Comparison of ENCODE assay signal across 14 cellular contexts in the genomic region with DNA sequence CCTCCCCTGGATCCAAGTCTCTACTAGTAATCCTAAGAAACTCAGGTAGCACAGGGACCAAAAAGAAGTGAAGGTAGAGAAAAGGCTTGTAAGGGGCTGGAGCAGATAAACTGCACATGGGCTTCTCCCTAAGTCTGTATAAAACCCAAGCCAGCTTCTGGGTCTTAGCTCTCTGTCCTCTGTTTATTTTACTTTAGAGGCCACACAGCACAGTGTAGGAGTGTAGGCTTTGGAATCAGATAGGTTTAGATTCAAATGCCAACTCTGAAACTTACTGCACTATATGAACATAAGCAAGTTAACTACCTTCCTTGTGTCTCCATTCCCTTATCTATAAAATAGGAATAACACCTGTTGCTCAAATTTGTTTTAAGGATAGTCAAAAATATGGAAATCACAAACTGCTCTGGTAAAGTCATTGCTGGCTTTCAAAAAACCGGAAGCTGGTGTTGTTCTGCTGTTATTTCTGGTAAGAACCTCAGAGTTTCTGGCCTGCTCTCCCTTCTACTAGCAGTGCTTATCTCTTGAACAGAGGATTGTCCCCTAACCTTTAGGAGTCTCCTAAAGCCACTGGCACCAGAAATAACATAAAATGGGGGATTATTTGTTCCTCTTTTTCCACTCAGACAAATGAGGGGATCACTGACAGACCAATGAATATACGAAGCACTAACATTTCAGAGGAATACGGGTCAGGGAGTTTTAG. TPM values are rescaled to one million over a fixed set of nuclear protein-coding genes. Genes with fewer than 3 reads are reported as not detected.
DNase-seq lines count a peak whose midpoint lies in the region; ATAC-seq and TF ChIP-seq lines count a peak whose summit lies in the region.
"Had no signal": no experiment of that assay in that cellular context is flagged by ENCODE, and none has a peak within 500 bp of the region (broad histone marks: within the 10 kb centered on the region; RNA-seq: fewer than 3 reads in every experiment).

No MANE protein-coding gene starts in this region.

- H3K4me2 ChIP-seq in smooth muscle cell, result peak overlapping the region; percentile 60
- H3K4me2 ChIP-seq: SK-N-SH had no signal

- H3K27me3 Mint-ChIP-seq in activated T-helper 2 cell treated with anti-CD3 and anti-CD28 coated beads, Interferon-gamma antibody, Interleukin-2, Interleukin-4, amounts not matched to agents 10 μg/mL and 5 μg/mL and 100 μg/mL, durations not matched to agents 14 hours and 24 hours and 36 hours (ENCODE audit: low read depth), result no peaks in the 10 kb centered on the region
- H3K27me3 Mint-ChIP-seq: CD8-positive, alpha-beta memory T cell had no signal

- no peaks in the 10 kb centered on the region for H3K9me3 Mint-ChIP-seq in activated T-helper 2 cell treated with anti-CD3 and anti-CD28 coated beads, Interferon-gamma antibody, Interleukin-2, Interleukin-4, amounts not matched to agents 10 μg/mL and 5 μg/mL and 100 μg/mL, durations not matched to agents 14 hours and 24 hours and 36 hours
- H3K9me3 Mint-ChIP-seq: CD8-positive, alpha-beta memory T cell had no signal

- peak overlapping the region; percentile 65 for H3K27ac ChIP-seq in smooth muscle cell (ENCODE audit: low read depth)

- H3K27ac Mint-ChIP-seq in activated T-helper 2 cell treated with anti-CD3 and anti-CD28 coated beads, Interferon-gamma antibody, Interleukin-2, Interleukin-4, amounts not matched to agents 10 μg/mL and 5 μg/mL and 100 μg/mL, durations not matched to agents 14 hours and 24 hours and 36 hours, result peak overlapping the region; percentile 69

- peaks cover 44% of the 10 kb centered on the region for H3K36me3 Mint-ChIP-seq in activated T-helper 2 cell treated with anti-CD3 and anti-CD28 coated beads, Interferon-gamma antibody, Interleukin-2, Interleukin-4, amounts not matched to agents 10 μg/mL and 5 μg/mL and 100 μg/mL, durations not matched to agents 14 hours and 24 hours and 36 hours (ENCODE audit: low read depth)

- H3K36me3 ChIP-seq in smooth muscle cell (ENCODE audit: low read depth), result peaks cover 37% of the 10 kb centered on the region

- H3K4me3 ChIP-seq in smooth muscle cell, result no peak overlapping the region

- H3K9me3 ChIP-seq in smooth muscle cell (replicated peaks; ENCODE audit: low read depth), result no peaks in the 10 kb centered on the region
- H3K9me3 ChIP-seq: BE2C, SK-N-SH had no signal

- no peak for TF ChIP-seq CTCF in smooth muscle cell (IDR thresholded peaks at IDR 0.05; ENCODE audit: borderline replicate concordance, insufficient read depth, poor library complexity, severe bottlenecking)

- no peaks in the 10 kb centered on the region for H3K4me1 ChIP-seq in smooth muscle cell (ENCODE audit: low read depth)
- H3K4me1 ChIP-seq: BE2C had no signal

- no peak for ATAC-seq in HG03342 (IDR thresholded peaks at IDR 0.05; ENCODE audit: unreplicated experiment)

- no peaks in the 10 kb centered on the region for H3K79me2 ChIP-seq in smooth muscle cell (ENCODE audit: low read depth)

- H2AFZ ChIP-seq in smooth muscle cell (ENCODE audit: low read depth), result no peak overlapping the region

- no peaks in the 10 kb centered on the region for H3F3A ChIP-seq in smooth muscle cell (ENCODE audit: low read depth)

- intact Hi-C loops in activated T-helper 2 cell treated with anti-CD3 and anti-CD28 coated beads, Interferon-gamma antibody, Interleukin-2, Interleukin-4, amounts not matched to agents 10 μg/mL and 5 μg/mL and 100 μg/mL, durations not matched to agents 14 hours and 24 hours and 36 hours (cut with micrococcal nuclease), result no loop called here

- no peak overlapping the region for H3K9ac ChIP-seq in smooth muscle cell (ENCODE audit: low read depth)
- H3K9ac ChIP-seq: SK-N-SH had no signal

- peak; percentile 41 for DNase-seq in KBM-7
- peak; percentile 68 for DNase-seq in OCI-M1 (lab: John Stamatoyannopoulos, UW)
- no peak for DNase-seq in activated T-helper 2 cell treated with anti-CD3 and anti-CD28 coated beads, Interferon-gamma antibody, Interleukin-2, Interleukin-4, amounts not matched to agents 10 μg/mL and 5 μg/mL and 100 μg/mL, durations not matched to agents 14 hours and 24 hours and 36 hours (ENCODE audit: low spot score)
- no peak for DNase-seq in smooth muscle cell (lab: John Stamatoyannopoulos, UW; ENCODE audit: unreplicated experiment)
- no peak for DNase-seq in NCI-H524 (lab: John Stamatoyannopoulos, UW)
- no peak for DNase-seq in SIG-M5 (lab: John Stamatoyannopoulos, UW)
- DNase-seq: BE2C; CD8-positive, alpha-beta memory T cell; NCI-H1092; NCI-H2107; NCI-H345; NCI-H748 treated with DMSO at 0.1 percent for 48 hours; SK-N-SH had no signal

- H3K4me3 Mint-ChIP-seq in activated T-helper 2 cell treated with anti-CD3 and anti-CD28 coated beads, Interferon-gamma antibody, Interleukin-2, Interleukin-4, amounts not matched to agents 10 μg/mL and 5 μg/mL and 100 μg/mL, durations not matched to agents 14 hours and 24 hours and 36 hours (ENCODE audit: low read depth), result no peak overlapping the region
- H3K4me3 Mint-ChIP-seq: CD8-positive, alpha-beta memory T cell had no signal

- in situ Hi-C loops in KBM-7 (cut with MboI; ENCODE audit: low pct_unique_long_range_greater_than_20kb, low sequenced_read_pairs), result no loop called here

- peaks cover 3% of the 10 kb centered on the region for H4K20me1 ChIP-seq in smooth muscle cell (ENCODE audit: low read depth)

- peaks cover 9% of the 10 kb centered on the region for H3K4me1 Mint-ChIP-seq in activated T-helper 2 cell treated with anti-CD3 and anti-CD28 coated beads, Interferon-gamma antibody, Interleukin-2, Interleukin-4, amounts not matched to agents 10 μg/mL and 5 μg/mL and 100 μg/mL, durations not matched to agents 14 hours and 24 hours and 36 hours (ENCODE audit: low read depth)

- no peaks in the 10 kb centered on the region for H3K27me3 ChIP-seq in smooth muscle cell (ENCODE audit: low read depth)
- H3K27me3 ChIP-seq: BE2C had no signal

- 70% methylated on average over 3 of the region's 3 CpGs for WGBS in smooth muscle cell (ENCODE audit: low lambda C conversion rate)

RNA-seq across cellular contexts. Expression of a gene that starts 33.8 kb away (rescaled TPM):
- 33.4 and 34.9 TPM in 2 replicates for total RNA-seq in activated T-helper 2 cell treated with anti-CD3 and anti-CD28 coated beads, Interferon-gamma antibody, Interleukin-2, Interleukin-4, amounts not matched to agents 10 μg/mL and 5 μg/mL and 100 μg/mL, durations not matched to agents 14 hours and 24 hours and 36 hours
- total RNA-seq in smooth muscle cell, result 46.4 and 48.0 TPM in 2 replicates
- polyA plus RNA-seq in smooth muscle cell, result 18.3 and 19.7 TPM in 2 replicates

Comparison
In these comparisons a context has a peak if more than half of its experiments do, and no peak if none do; other contexts are left out.
1. DNase-seq: peak in KBM-7 (single experiment) and OCI-M1 (single experiment); none in activated T-helper 2 cell treated with anti-CD3 and anti-CD28 coated beads, Interferon-gamma antibody, Interleukin-2, Interleukin-4, amounts not matched to agents 10 μg/mL and 5 μg/mL and 100 μg/mL, durations not matched to agents 14 hours and 24 hours and 36 hours (single experiment), smooth muscle cell (single experiment), NCI-H524 (0 of 2) and SIG-M5 (single experiment).